Comparison of ENCODE assay signal across 23 cellular contexts in the genomic region with DNA sequence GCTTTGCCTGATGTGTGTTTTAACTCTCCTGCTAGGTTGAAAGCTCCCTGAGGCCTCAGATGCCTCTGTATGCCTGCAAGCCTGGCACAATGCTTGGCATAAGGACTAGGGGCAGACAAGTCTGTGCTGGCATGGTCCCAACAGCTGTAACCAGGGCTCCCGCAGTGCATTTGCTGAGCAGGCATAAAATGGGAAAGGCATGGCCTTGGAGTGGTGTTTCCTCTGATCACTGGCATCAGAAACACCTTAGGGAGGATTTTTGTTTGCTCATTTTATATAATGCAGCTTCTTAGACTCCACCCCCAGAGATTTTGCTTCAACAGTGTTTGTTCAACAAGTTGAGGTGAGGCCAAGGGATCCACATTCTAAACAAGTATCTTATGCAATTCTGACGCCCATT. TPM values are rescaled to one million over a fixed set of nuclear protein-coding genes. Genes with fewer than 3 reads are reported as not detected.
A peak's percentile ranks its signal among the peaks of the same experiment; 100 is the strongest.
DNase-seq lines count a peak whose midpoint lies in the region; TF ChIP-seq lines count a peak whose summit lies in the region.
"Had no signal": no experiment of that assay in that cellular context is flagged by ENCODE, and none has a peak within 500 bp of the region (broad histone marks: within the 10 kb centered on the region; RNA-seq: fewer than 3 reads in every experiment).

No MANE protein-coding gene starts in this region.

- H3K4me1 ChIP-seq in transverse colon, result peaks cover 8 to 30% (median 14%) of the 10 kb centered on the region in 4 donors
- H3K4me1 ChIP-seq: right atrium auricular region had no signal

- no peak for TF ChIP-seq POLR2A in transverse colon (IDR thresholded peaks at IDR 0.05)

- no peaks in the 10 kb centered on the region for H3K36me3 ChIP-seq in transverse colon
- H3K36me3 ChIP-seq: ovary had no signal

- in situ Hi-C loops in transverse colon (cut with MboI; ENCODE audit: low pct_ligation_motif_present in 1 of 4, low pct_unique_long_range_greater_than_20kb in 1 of 4, low sequenced_read_pairs in 3 of 4), result loop anchor here in 1 of 4 donors (5.0 kb wide), 1 partner anchor 122 kb away; no protein-coding TSS in a partner anchor

- H3K27me3 ChIP-seq in transverse colon, result no peaks in the 10 kb centered on the region
- H3K27me3 ChIP-seq: ovary, right atrium auricular region, upper lobe of right lung had no signal

- intact Hi-C loops in transverse colon (cut with DNase I; ENCODE audit: low total_unique reads), result no loop called here

- H3K27ac ChIP-seq in transverse colon, result peak overlapping the region in 1 of 4 donors; percentile 15
- H3K27ac ChIP-seq: KMS-11, ovary, right atrium auricular region, upper lobe of right lung had no signal

- H3K9me3 ChIP-seq in transverse colon, result no peaks in the 10 kb centered on the region
- H3K9me3 ChIP-seq: ovary, upper lobe of right lung had no signal

- WGBS in transverse colon (ENCODE audit: low coverage in 1 of 2), 2 donors, result 0 to 45% methylated on average over 1 to 2 of the region's 2 CpGs

- DNase-seq in activated effector memory CD4-positive, alpha-beta T cell treated with anti-CD3 and anti-CD28 coated beads, Interleukin-2, amount 50 U/mL, for 16 hours, result peak; percentile 39
- no peak for DNase-seq in activated effector memory CD4-positive, alpha-beta T cell treated with Interleukin-2 at 50 U/mL for 16 hours
- DNase-seq in RPMI8226 (peak; percentile 95), islet precursor cell (peak; percentile 25), transverse colon (peak; percentile 61), NCI-H1092 treated with DMSO at 0.1 percent for 48 hours (lab: John Stamatoyannopoulos, UW) (no peak)
- no peak for DNase-seq in central memory CD4-positive, alpha-beta T cell
- DNase-seq in activated CD4-positive, alpha-beta T cell treated with anti-CD3 and anti-CD28 coated beads, Interleukin-2, amount 50 U/mL, for 1 hour, result no peak
- DNase-seq: activated CD8-positive, alpha-beta T cell treated with anti-CD3 and anti-CD28 coated beads for 36 hours; DMS53; effector memory CD4-positive, alpha-beta T cell; glutamatergic neuron; mesendoderm; NCI-H187 treated with DMSO at 0.1 percent for 48 hours; NCI-H2227 treated with DMSO at 0.1 percent for 48 hours; NCI-H748 treated with DMSO at 0.1 percent for 48 hours; OCI-M1; ovary; SHP77 treated with DMSO at 0.1 percent for 48 hours; stimulated activated CD4-positive, alpha-beta T cell treated with anti-CD3 and anti-CD28 coated beads, Interleukin-12 subunit alpha, Interleukin-12 subunit beta, amount 100 ng/mL, for 4 hours; upper lobe of right lung had no signal

- TF ChIP-seq CTCF in transverse colon (IDR thresholded peaks at IDR 0.05), result no peak

- no peak overlapping the region for H3K4me3 ChIP-seq in transverse colon
- H3K4me3 ChIP-seq: ovary, right atrium auricular region, upper lobe of right lung had no signal

- TF ChIP-seq EP300 in transverse colon (IDR thresholded peaks at IDR 0.05; ENCODE audit: low read depth), result no peak

RNA-seq across cellular contexts. Expression of a gene that starts 43.2 kb away (rescaled TPM):
- total RNA-seq in transverse colon, result 10 to 100 TPM; 11.2 to 54.5 (median 41.3) TPM

Comparison
In these comparisons a context has a peak if more than half of its experiments do, and no peak if none do; other contexts are left out.
1. DNase-seq: peak in activated effector memory CD4-positive, alpha-beta T cell treated with anti-CD3 and anti-CD28 coated beads, Interleukin-2, amount 50 U/mL, for 16 hours (single experiment), RPMI8226 (single experiment), islet precursor cell (single experiment) and transverse colon (single experiment); none in activated effector memory CD4-positive, alpha-beta T cell treated with Interleukin-2 at 50 U/mL for 16 hours (single experiment), NCI-H1092 treated with DMSO at 0.1 percent for 48 hours (single experiment), central memory CD4-positive, alpha-beta T cell (single experiment) and activated CD4-positive, alpha-beta T cell treated with anti-CD3 and anti-CD28 coated beads, Interleukin-2, amount 50 U/mL, for 1 hour (single experiment).